8 cellular contexts compared by ENCODE assay signal in the genomic region with DNA sequence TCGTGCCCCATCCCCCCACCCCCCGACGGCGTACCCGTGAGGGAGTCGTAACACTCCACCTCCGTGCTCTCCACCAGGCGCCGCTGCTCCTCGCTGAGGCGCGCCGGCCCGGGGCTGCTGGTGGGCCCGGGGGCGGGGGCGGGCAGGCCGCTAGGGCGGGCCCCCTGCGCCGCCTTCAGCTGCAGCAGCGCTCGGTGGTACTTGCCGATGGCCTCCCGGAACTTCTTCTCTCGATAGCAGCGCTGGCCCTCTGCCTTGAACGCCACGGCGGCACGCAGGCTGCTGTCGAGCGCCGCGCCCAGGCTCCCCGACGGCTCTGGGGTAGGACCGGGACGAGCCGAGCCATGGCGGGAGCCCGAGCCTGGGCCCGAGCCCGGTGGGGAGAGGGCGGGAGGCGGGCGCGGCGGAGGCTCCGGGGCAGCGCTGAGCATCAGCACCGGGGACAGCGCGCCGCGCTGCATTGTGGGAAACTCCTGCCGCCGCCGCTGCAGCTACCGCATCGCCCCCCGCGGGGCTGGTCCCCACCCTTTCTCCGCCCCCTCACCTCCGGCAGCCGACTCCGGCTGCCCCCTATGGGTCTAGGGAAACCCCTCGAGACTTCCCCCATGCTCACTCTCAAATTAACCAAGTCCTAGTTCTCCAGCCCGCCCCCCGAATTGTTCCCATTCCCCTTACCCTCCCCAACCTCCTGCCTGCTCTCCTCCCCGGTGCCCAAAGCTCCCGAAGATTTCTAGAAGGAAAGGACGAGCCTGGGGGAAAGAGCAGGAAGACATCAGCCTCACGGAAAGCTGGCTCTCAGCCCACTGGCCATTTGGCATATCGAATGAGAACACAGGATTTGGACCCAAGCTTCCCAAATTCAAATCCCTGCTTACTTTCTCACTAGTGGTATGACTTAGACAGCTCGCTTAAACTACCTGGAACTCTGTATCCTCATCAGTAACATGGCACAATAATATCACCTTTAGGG. TPM values are rescaled to one million over a fixed set of nuclear protein-coding genes. Genes with fewer than 3 reads are reported as not detected.
DNase-seq lines count a peak whose midpoint lies in the region; ATAC-seq, FAIRE-seq and TF ChIP-seq lines count a peak whose summit lies in the region.

A gene (minus strand): TSS at position 464 of the 970 bp plus-strand sequence. CDS start 3 bp downstream, at position 461.

- TF ChIP-seq EP300 in GM12878 (IDR thresholded peaks at IDR 0.05; ENCODE audit: borderline replicate concordance in 1 of 2, control insufficient read depth in 1 of 2, low read depth in 2 of 2, low read length in 2 of 2): no peak

- peak within 1 kb of the TSS; percentile 95 for H3K4me2 ChIP-seq in PC-9
- no peak within 1 kb of the TSS for H3K4me2 ChIP-seq in GM12878 (ENCODE audit: control insufficient read depth, insufficient read depth)

- WGBS in GM12878 (ENCODE audit: insufficient coverage, insufficient replicate concordance, low lambda C conversion rate, missing lambda C conversion rate): 27% methylated on average over 24 of the region's 76 CpGs

- no peaks in the 10 kb centered on the region for H3K27me3 ChIP-seq in PC-9 (ENCODE audit: insufficient read depth, low read depth)
- peaks cover 0 to 6% of the 10 kb centered on the region in 2 experiments for H3K27me3 ChIP-seq in GM12878 (replicated peaks in 1 of 2; ENCODE audit: control insufficient read depth in 2 of 2, insufficient read depth in 2 of 2, low read length in 1 of 2)

- peaks cover 16% of the 10 kb centered on the region; the same call in 1 of the 2 replicates for H3F3A ChIP-seq in PC-9 (ENCODE audit: insufficient read depth, low read depth)

- DNase-seq in D341Med (ENCODE audit: low spot score): peak; percentile 75
- DNase-seq in PC-9: no peak
- no peak for DNase-seq in GM12878 (ENCODE audit: low read depth, low spot score)
- peak; percentile 19 for DNase-seq in myocyte (ENCODE audit: low read depth)
- no peak for DNase-seq in SKM-1 (lab: John Stamatoyannopoulos, UW; ENCODE audit: unreplicated experiment)
- DNase-seq in NCI-H2081 treated with DMSO at 0.1 percent for 48 hours (lab: John Stamatoyannopoulos, UW): no peak
- DNase-seq in NCI-H510A treated with DMSO at 0.1 percent for 48 hours (lab: John Stamatoyannopoulos, UW): no peak

- ATAC-seq in GM12878 (no peak; the same call in 2 of the 3 replicates), HG03460 (IDR thresholded peaks at IDR 0.05; ENCODE audit: unreplicated experiment) (no peak)

- H3K4me3 ChIP-seq in PC-9 (peak within 1 kb of the TSS; percentile 73), GM12878 (no peak within 1 kb of the TSS)

- H3K9ac ChIP-seq in GM12878 (ENCODE audit: control insufficient read depth, insufficient read depth, low read length): no peak within 1 kb of the TSS

- no peaks in the 10 kb centered on the region for H3K79me2 ChIP-seq in PC-9 (ENCODE audit: low read depth)
- no peaks in the 10 kb centered on the region for H3K79me2 ChIP-seq in GM12878 (ENCODE audit: control insufficient read depth, insufficient read depth, low read length)

- CTCF ChIA-PET in PC-9 (lab: Charles Lee): no interaction called here
- CTCF ChIA-PET in GM12878 (lab: Yijun Ruan, JAX): interaction anchor here (0.8 to 1.5 kb wide), 3 partner anchors 28 to 163 kb away, joined by 3 to 7 read pairs (median 5); a partner anchor contains a TSS

- RAD21 ChIA-PET in GM12878 (lab: Charles Lee; ENCODE audit: unreplicated experiment): interaction anchor here (0.8 to 1.3 kb wide), 2 partner anchors 26 to 195 kb away, joined by 3 to 4 read pairs; no protein-coding TSS in a partner anchor

- H3K9me2 ChIP-seq in PC-9 (ENCODE audit: insufficient read depth): no peaks in the 10 kb centered on the region

- H2AFZ ChIP-seq in PC-9: peak within 1 kb of the TSS; percentile 98
- H2AFZ ChIP-seq in GM12878 (ENCODE audit: control insufficient read depth, low read depth, low read length): no peak within 1 kb of the TSS

- TF ChIP-seq POLR2A in GM12878 (IDR thresholded peaks at IDR 0.05; ENCODE audit: low read depth, low read length): no peak

- H3K9me3 ChIP-seq in PC-9 (ENCODE audit: insufficient read depth, low read depth) (no peaks in the 10 kb centered on the region), GM12878 (replicated peaks; ENCODE audit: control insufficient read depth, insufficient read depth, low read length) (peaks cover 4% of the 10 kb centered on the region; the same call in 1 of the 3 replicates)

- FAIRE-seq in GM12878 (lab: Jason Lieb, UNC): no peak

- intact Hi-C loops in PC-9 (cut with micrococcal nuclease; ENCODE audit: unreplicated experiment): loop anchor here (2.0 kb wide), 1 partner anchor 71 kb away; no protein-coding TSS in a partner anchor
- intact Hi-C loops in GM12878 (cut with micrococcal nuclease; ENCODE audit: unreplicated experiment): no loop called here

- H3K36me3 ChIP-seq in PC-9 (ENCODE audit: low read depth) (no peaks in the 10 kb centered on the region), GM12878 (ENCODE audit: control insufficient read depth in 2 of 2, insufficient read depth in 2 of 2, low read length in 1 of 2) (no peaks in the 10 kb centered on the region)

- H3K4me1 ChIP-seq in PC-9 (replicated peaks; ENCODE audit: insufficient read depth) (peaks cover 17% of the 10 kb centered on the region), GM12878 (ENCODE audit: control insufficient read depth, insufficient read depth, low read length) (no peaks in the 10 kb centered on the region)

- BruUV-seq in PC-9 (replicated peaks; lab: Mats Ljungman, UMichigan) (no TSS peak), GM12878 (replicated peaks; lab: Mats Ljungman, UMichigan) (no TSS peak)

- POLR2A ChIA-PET in PC-9 (lab: Charles Lee; ENCODE audit: unreplicated experiment) (no interaction called here), GM12878 (lab: Charles Lee) (interaction anchor here (0.6 kb wide), 2 partner anchors 307 to 384 kb away, joined by 3 to 4 read pairs; a partner anchor contains a TSS)

- TF ChIP-seq RAD21 in GM12878 (IDR thresholded peaks at IDR 0.05; ENCODE audit: insufficient read depth, low read depth, low read length): no peak

- SMC1A ChIA-PET in GM12878 (lab: Charles Lee; ENCODE audit: uncharacterized antibody, unreplicated experiment): interaction anchor here (0.5 to 3.1 kb wide), 3 partner anchors 74 to 100 kb away, joined by 3 to 15 read pairs (median 3); no protein-coding TSS in a partner anchor

- H4K20me1 ChIP-seq in PC-9 (ENCODE audit: insufficient read depth): no peaks in the 10 kb centered on the region
- H4K20me1 ChIP-seq in GM12878 (ENCODE audit: control insufficient read depth, insufficient read depth): no peaks in the 10 kb centered on the region

- in situ Hi-C loops in GM12878 (cut with MboI): no loop called here

- peak within 1 kb of the TSS; percentile 47 for H3K27ac ChIP-seq in PC-9
- no peak within 1 kb of the TSS for H3K27ac ChIP-seq in GM12878 (ENCODE audit: control insufficient read depth, insufficient read depth)

- TF ChIP-seq CTCF in PC-9 (conservative IDR thresholded peaks at IDR 0.05): no peak
- no peak for TF ChIP-seq CTCF in GM12878 (IDR thresholded peaks at IDR 0.05 in 2 of 3, conservative IDR thresholded peaks at IDR 0.05 in 1 of 3; ENCODE audit: control insufficient read depth in 2 of 3, extremely low read depth in 1 of 3, insufficient read depth in 1 of 3, low read depth in 3 of 3, low read length in 3 of 3)

TF ChIP-seq in GM12878, 131 proteins besides CTCF, POLR2A, EP300 and RAD21 (continues in another document):
- peak; percentile 91 for TF ChIP-seq SUZ12 (IDR thresholded peaks at IDR 0.05; ENCODE audit: unreplicated experiment)
- TF ChIP-seq GABPA (IDR thresholded peaks at IDR 0.05; ENCODE audit: low read depth): no peak
- TF ChIP-seq, protein P1, sequence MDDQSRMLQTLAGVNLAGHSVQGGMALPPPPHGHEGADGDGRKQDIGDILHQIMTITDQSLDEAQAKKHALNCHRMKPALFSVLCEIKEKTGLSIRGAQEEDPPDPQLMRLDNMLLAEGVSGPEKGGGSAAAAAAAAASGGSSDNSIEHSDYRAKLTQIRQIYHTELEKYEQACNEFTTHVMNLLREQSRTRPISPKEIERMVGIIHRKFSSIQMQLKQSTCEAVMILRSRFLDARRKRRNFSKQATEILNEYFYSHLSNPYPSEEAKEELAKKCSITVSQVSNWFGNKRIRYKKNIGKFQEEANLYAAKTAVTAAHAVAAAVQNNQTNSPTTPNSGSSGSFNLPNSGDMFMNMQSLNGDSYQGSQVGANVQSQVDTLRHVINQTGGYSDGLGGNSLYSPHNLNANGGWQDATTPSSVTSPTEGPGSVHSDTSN (IDR thresholded peaks at IDR 0.05; ENCODE audit: insufficient replicate concordance, low read depth, low read length): no peak

RNA-seq across cellular contexts. Expression of the gene that starts here (rescaled TPM):
- 0.50 and 0.59 TPM in 2 replicates for total RNA-seq in PC-9 (2021)
- total RNA-seq in GM12878 (2013; cell fraction: nucleolus; rRNA removed): not detected in 2 replicates
- total RNA-seq in GM12878 (2014; rRNA removed): not detected in 2 replicates
- total RNA-seq in GM12878 (2014; rRNA removed; fragmentation: Illumina TruSeq; extraction: Trizol): not detected in 2 replicates
- not detected in 2 replicates for total RNA-seq in GM12878 (2021)
- not detected for polyA plus RNA-seq in GM12878 (2011; ENCODE audit: low read depth)
- not detected in 2 replicates for polyA plus RNA-seq in GM12878 (2011; rRNA removed)
- polyA plus RNA-seq in GM12878 (2011; cell fraction: cytosol; rRNA removed): not detected in 2 replicates
- not detected in 2 replicates for polyA plus RNA-seq in GM12878 (2011; cell fraction: nucleus; rRNA removed)
- 0.15 and 0.38 TPM in 2 replicates for polyA plus RNA-seq in GM12878 (2012)
- polyA plus RNA-seq in GM12878 (2014; fragmentation: Illumina TruSeq; extraction: Trizol): not detected in 2 replicates
- under 1 TPM; 0.04 to 0.14 TPM for polyA plus RNA-seq in GM12878 (2014; fragmentation: Nextera tagmentation; extraction: Ambion mirVana)
- polyA plus RNA-seq in GM12878 (2014; rRNA removed): not detected in 2 replicates
- under 1 TPM in 1 of 2 experiments, not detected in 1; 0.10 TPM for polyA plus RNA-seq in GM12878 (2016; fragmentation: Nextera tagmentation; extraction: Ambion mirVana)
- not detected in 2 replicates for polyA minus RNA-seq in GM12878 (2011; rRNA and poly(A)+ RNA removed)
- not detected in 2 replicates for polyA minus RNA-seq in GM12878 (2011; cell fraction: cytosol; rRNA and poly(A)+ RNA removed)
- not detected in 2 replicates for polyA minus RNA-seq in GM12878 (2011; cell fraction: nucleus; rRNA and poly(A)+ RNA removed)
- total RNA-seq in myocyte: not detected in 2 replicates
- 0.25 TPM for polyA plus RNA-seq in myocyte (2012)

Comparison
In these comparisons a context has a peak if more than half of its experiments do, and no peak if none do; other contexts are left out.
1. Peak in DNase-seq in myocyte; RNA of the gene not detected or under 1 TPM.